ENCODE assay signal across 8 cellular contexts in the genomic region with DNA sequence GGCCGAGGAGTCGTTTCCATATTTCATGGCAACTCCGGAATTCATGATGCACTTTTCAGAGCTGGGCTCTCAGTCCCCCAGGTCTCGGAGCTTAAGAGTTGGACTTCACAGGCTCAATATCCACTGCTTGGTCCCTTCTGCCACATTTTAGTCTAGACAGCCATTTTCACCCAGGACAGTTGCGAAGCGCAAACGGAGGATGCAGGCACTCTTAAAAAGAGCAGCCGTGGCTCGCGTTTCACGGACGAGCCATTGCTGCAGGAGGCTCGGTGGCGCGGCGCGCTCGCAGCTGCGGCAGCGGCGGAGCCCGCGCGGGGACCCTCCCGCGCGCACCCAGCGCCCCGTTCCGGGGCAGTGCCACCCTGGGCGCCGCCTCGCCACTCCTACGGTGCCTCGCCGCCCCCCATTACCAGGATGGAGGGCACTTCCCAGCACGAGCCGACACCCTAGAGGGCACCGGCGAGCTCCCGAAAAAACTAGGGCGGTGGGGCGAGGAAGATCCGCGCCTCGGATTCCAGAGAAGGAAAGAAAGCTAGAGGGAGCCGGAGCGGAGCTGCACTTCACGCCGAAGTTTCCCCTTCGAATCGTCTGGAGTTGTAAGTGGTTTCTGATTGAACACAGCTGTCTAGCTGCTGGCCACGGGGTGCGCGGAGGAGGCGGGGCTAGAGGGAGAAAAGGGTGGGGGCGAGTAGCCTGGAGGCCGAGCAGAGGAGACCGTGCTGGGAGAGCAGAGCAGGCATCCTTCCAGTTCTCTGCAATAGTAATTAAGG.
DNase-seq lines count a peak whose midpoint lies in the region; ATAC-seq and TF ChIP-seq lines count a peak whose summit lies in the region.

No MANE protein-coding gene starts in this region.

- H3K4me2 ChIP-seq in OCI-LY7 (ENCODE audit: low read length): peak overlapping the region; percentile 59

- peak; percentile 87 for DNase-seq in Ammon's horn (ENCODE audit: low spot score)
- peak; percentile 5 for DNase-seq in OCI-LY7 (ENCODE audit: low spot score)
- DNase-seq in activated T-helper 1 cell treated with Interleukin-2 at 50 U/mL for 16 hours (ENCODE audit: low read depth): peak; percentile 53
- peak; percentile 89 for DNase-seq in fibroblast of gingiva (ENCODE audit: low read depth)
- peak; percentile 25 for DNase-seq in naive B cell
- peak; percentile 54 to 70 for DNase-seq in stimulated activated CD8-positive, alpha-beta memory T cell treated with anti-CD3 and anti-CD28 coated beads, Interleukin-7, amount 100 ng/mL, for 48 hours (ENCODE audit: extremely low read depth in 1 of 2, low read depth in 1 of 2)

- H3K4me1 Mint-ChIP-seq in naive B cell: peaks cover 10 to 24% (median 16%) of the 10 kb centered on the region in 3 donors

- H3K4me3 Mint-ChIP-seq in naive B cell: peak overlapping the region; percentile 81 to 93 (median 90)

- H3K27ac Mint-ChIP-seq in naive B cell: peak overlapping the region in 1 of 6 donors; percentile 75

- no peaks in the 10 kb centered on the region for H3K9me3 ChIP-seq in OCI-LY7 (ENCODE audit: low read length)

- H3K4me3 ChIP-seq in OCI-LY7 (ENCODE audit: low read depth, low read length, poor library complexity, severe bottlenecking): peak overlapping the region; percentile 51

- no TSS peak for BruUV-seq in OCI-LY7 (replicated peaks; lab: Mats Ljungman, UMichigan)

- H4K20me1 ChIP-seq in OCI-LY7 (ENCODE audit: insufficient read depth, low read length): no peaks in the 10 kb centered on the region

- H2AFZ ChIP-seq in OCI-LY7 (ENCODE audit: low read length): peak overlapping the region; percentile 11; the same call in 1 of the 2 replicates

- peaks cover 0 to 5% (median 0%) of the 10 kb centered on the region in 7 donors for H3K9me3 Mint-ChIP-seq in naive B cell

- no peaks in the 10 kb centered on the region for H3K79me2 ChIP-seq in OCI-LY7 (ENCODE audit: insufficient read depth, low read depth, low read length)

- no peaks in the 10 kb centered on the region for H3K36me3 ChIP-seq in OCI-LY7 (ENCODE audit: insufficient read depth, low read length)

- peaks cover 0 to 20% of the 10 kb centered on the region in 2 donors for H3K36me3 Mint-ChIP-seq in naive B cell

- POLR2A ChIA-PET in OCI-LY7 (lab: Charles Lee): interaction anchor here (0.7 kb wide), 1 partner anchor 209 kb away, joined by 3 read pairs; no protein-coding TSS in a partner anchor

- 0 out of 2 replicates have a peak, but pooled peaks have one; percentile 14 for TF ChIP-seq CTCF in OCI-LY7 (conservative IDR thresholded peaks at IDR 0.05; ENCODE audit: low read length)

- peak; percentile 59 for TF ChIP-seq POLR2A in GM19193 (IDR thresholded peaks at IDR 0.05; ENCODE audit: extremely low read depth, insufficient read depth, insufficient read length)

- CTCF ChIA-PET in OCI-LY7 (lab: Charles Lee; ENCODE audit: unreplicated experiment): no interaction called here

- no peaks in the 10 kb centered on the region for H3K9me2 ChIP-seq in OCI-LY7 (ENCODE audit: insufficient read depth, low read length)

- H3K27ac ChIP-seq in OCI-LY7 (ENCODE audit: low read depth, low read length, poor library complexity, severe bottlenecking): no peak overlapping the region

- intact Hi-C loops in OCI-LY7 (cut with micrococcal nuclease; ENCODE audit: unreplicated experiment): no loop called here

- H3K27me3 Mint-ChIP-seq in naive B cell: peaks cover 70 to 81% (median 78%) of the 10 kb centered on the region in 3 donors

- H3K4me1 ChIP-seq in OCI-LY7 (ENCODE audit: insufficient read depth, low read length, poor library complexity, severe bottlenecking): no peaks in the 10 kb centered on the region

- ATAC-seq in HG03354 (IDR thresholded peaks at IDR 0.05; ENCODE audit: poor library complexity, severe bottlenecking, unreplicated experiment): peak; percentile 98
- ATAC-seq in naive B cell (ENCODE audit: low read depth in 2 of 2): peak; percentile 79 to 83

Comparison
In these comparisons a context has a peak if more than half of its experiments do, and no peak if none do; other contexts are left out.
1. DNase-seq: peak in every context shown above with its lines; median percentile 89 in fibroblast of gingiva; 87 in Ammon's horn; 62 in stimulated activated CD8-positive, alpha-beta memory T cell treated with anti-CD3 and anti-CD28 coated beads, Interleukin-7, amount 100 ng/mL, for 48 hours; 53 in activated T-helper 1 cell treated with Interleukin-2 at 50 U/mL for 16 hours; 25 in naive B cell; 5 in OCI-LY7.